In the genomic region with DNA sequence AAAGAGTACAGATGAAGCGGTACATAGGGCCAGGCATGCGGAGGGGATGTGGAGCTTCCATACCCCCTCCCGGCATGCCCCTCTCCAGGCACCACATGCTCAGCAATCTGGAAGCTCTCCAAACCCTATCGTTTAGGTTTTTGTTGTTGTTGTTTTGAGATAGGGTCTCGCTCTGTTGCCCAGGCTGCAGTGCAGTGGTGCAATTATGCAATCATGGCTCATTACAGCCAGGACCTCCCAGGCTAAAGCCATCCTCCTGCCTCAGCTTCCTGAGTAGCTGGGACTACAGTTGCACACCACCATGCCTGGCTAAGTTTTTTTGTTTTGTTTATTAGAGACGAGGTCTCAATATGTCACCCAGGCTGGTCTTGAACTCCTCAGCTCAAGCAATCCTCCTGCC, we compare ENCODE assay signal across 11 cellular contexts.
"Had no signal": no experiment of that assay in that cellular context is flagged by ENCODE, and none has a peak within 500 bp of the region (broad histone marks: within the 10 kb centered on the region; RNA-seq: fewer than 3 reads in every experiment).

No MANE protein-coding gene starts in this region.

- H3K4me1 Mint-ChIP-seq: GM23338, H9 had no signal

- H3K4me3 ChIP-seq: GM23248, GM23338, HAP-1 had no signal

- ATAC-seq: GM23338, HCT116 had no signal

- DNase-seq: GM23248, GOT3, H7, H9, HCEC 1CT, HFFc6 had no signal

- H3K9ac ChIP-seq: GM23248 had no signal

- H3K27ac ChIP-seq: GM23248 had no signal

- H3K4me1 ChIP-seq: HAP-1 had no signal

- H3K36me3 ChIP-seq: HAP-1 had no signal

- H3K4me2 ChIP-seq: GM23338 had no signal

- H3K4me3 Mint-ChIP-seq: GM23338, H9, HFFc6 had no signal

- H3K27ac Mint-ChIP-seq: GM23338, H9, HFFc6 had no signal

- H3K9me3 ChIP-seq: HAP-1 had no signal

- H3K9me3 Mint-ChIP-seq: H9 had no signal

- FAIRE-seq: H1, H54 had no signal

- H2AFZ ChIP-seq: GM23248, GM23338 had no signal
